Comparison of ENCODE assay signal across 8 cellular contexts in the genomic region with DNA sequence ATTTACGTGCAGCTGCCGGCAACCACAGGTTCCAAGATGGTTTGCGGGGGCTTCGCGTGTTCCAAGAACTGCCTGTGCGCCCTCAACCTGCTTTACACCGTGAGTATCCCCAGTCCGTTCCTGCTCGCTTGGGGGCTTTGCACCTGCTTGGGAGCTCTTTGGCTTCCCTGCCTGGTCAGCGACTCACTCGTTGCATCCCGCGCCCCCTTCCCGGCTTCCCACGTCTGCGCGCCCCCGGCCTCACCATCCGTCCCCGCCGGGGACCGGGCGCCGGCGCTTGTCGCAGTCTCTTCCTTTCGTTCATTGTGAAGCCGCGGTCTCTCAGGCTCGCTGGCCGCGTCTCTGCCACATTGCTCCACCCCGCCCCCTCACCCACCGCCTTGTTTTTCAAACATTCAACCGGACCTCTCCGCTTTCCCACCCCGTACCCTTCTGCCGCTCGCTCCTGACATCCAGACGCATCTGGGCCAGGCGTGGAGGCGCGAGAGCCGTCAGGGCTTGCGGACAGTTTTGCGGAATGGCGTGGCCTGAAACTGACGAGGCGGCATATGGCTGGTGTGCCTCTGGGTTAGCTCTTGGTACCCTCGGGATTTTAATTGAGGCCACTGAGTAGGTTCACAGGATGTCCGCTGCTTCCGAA. TPM values are rescaled to one million over a fixed set of nuclear protein-coding genes. Genes with fewer than 3 reads are reported as not detected.
DNase-seq lines count a peak whose midpoint lies in the region; ATAC-seq and TF ChIP-seq lines count a peak whose summit lies in the region.

No MANE protein-coding gene starts in this region.

- peak; percentile 12 to 17 for ATAC-seq in activated CD4-positive, CD25-positive, alpha-beta regulatory T cell treated with anti-CD3 and anti-CD28 coated beads, Interleukin-2, amount 50 U/mL, for 24 hours
- peak; percentile 8 for ATAC-seq in HG03103 (IDR thresholded peaks at IDR 0.05; ENCODE audit: low read depth, unreplicated experiment)
- peak; percentile 62 for ATAC-seq in stimulated activated memory B cell treated with anti-CD40 and anti-IgM and Interleukin-4, amounts not matched to agents 10 μg/mL and 1 μg/mL and 100 μg/mL, for 72 hours

- no peaks in the 10 kb centered on the region for H3K27me3 Mint-ChIP-seq in stimulated activated memory B cell treated with anti-CD40 and anti-IgM and Interleukin-4, amounts not matched to agents 10 μg/mL and 1 μg/mL and 100 μg/mL, for 72 hours

- H3K9me3 ChIP-seq in Peyer's patch = no peaks in the 10 kb centered on the region

- H3K4me1 ChIP-seq in Peyer's patch = no peaks in the 10 kb centered on the region

- H3K4me3 ChIP-seq in Peyer's patch (peak overlapping the region; percentile 57 to 79 (median 62)), cardiac fibroblast (replicated peaks in 1 of 2; ENCODE audit: low read depth in 2 of 2, low read length in 2 of 2) (peak overlapping the region; percentile 71 to 81)

- no peak for DNase-seq in activated CD4-positive, CD25-positive, alpha-beta regulatory T cell (lab: John Stamatoyannopoulos, UW)
- peak; percentile 31 to 72 (median 64) for DNase-seq in Peyer's patch
- peak; percentile 24 to 33 for DNase-seq in cardiac fibroblast (ENCODE audit: low read depth in 2 of 2)
- peak; percentile 12 for DNase-seq in kidney glomerular epithelial cell (lab: John Stamatoyannopoulos, UW)
- DNase-seq in central memory CD4-positive, alpha-beta T cell = no peak

- H3K27ac ChIP-seq in Peyer's patch = peak overlapping the region; percentile 59 to 79 (median 73)

- H3K36me3 Mint-ChIP-seq in stimulated activated memory B cell treated with anti-CD40 and anti-IgM and Interleukin-4, amounts not matched to agents 10 μg/mL and 1 μg/mL and 100 μg/mL, for 72 hours = no peaks in the 10 kb centered on the region

- no peaks in the 10 kb centered on the region for H3K36me3 ChIP-seq in Peyer's patch

- no peaks in the 10 kb centered on the region for H3K27me3 ChIP-seq in Peyer's patch

- peaks cover 41% of the 10 kb centered on the region for H3K4me1 Mint-ChIP-seq in stimulated activated memory B cell treated with anti-CD40 and anti-IgM and Interleukin-4, amounts not matched to agents 10 μg/mL and 1 μg/mL and 100 μg/mL, for 72 hours

- no peaks in the 10 kb centered on the region for H3K9me3 Mint-ChIP-seq in stimulated activated memory B cell treated with anti-CD40 and anti-IgM and Interleukin-4, amounts not matched to agents 10 μg/mL and 1 μg/mL and 100 μg/mL, for 72 hours

- TF ChIP-seq CTCF in Peyer's patch (IDR thresholded peaks at IDR 0.05) = no peak
- TF ChIP-seq CTCF in cardiac fibroblast (IDR thresholded peaks at IDR 0.05; ENCODE audit: low read depth, low read length) = no peak

- H3K4me3 Mint-ChIP-seq in stimulated activated memory B cell treated with anti-CD40 and anti-IgM and Interleukin-4, amounts not matched to agents 10 μg/mL and 1 μg/mL and 100 μg/mL, for 72 hours = peak overlapping the region; percentile 91

- TF ChIP-seq POLR2A in Peyer's patch (IDR thresholded peaks at IDR 0.05) = no peak

- peak overlapping the region; percentile 87 for H3K27ac Mint-ChIP-seq in stimulated activated memory B cell treated with anti-CD40 and anti-IgM and Interleukin-4, amounts not matched to agents 10 μg/mL and 1 μg/mL and 100 μg/mL, for 72 hours

RNA-seq across cellular contexts. Expression of gene TSPAN13, which starts 0.5 kb away (rescaled TPM):
- 10 to 100 TPM; 21.5 to 53.9 (median 33.1) TPM for total RNA-seq in Peyer's patch

RNA-seq across cellular contexts. Expression of gene AGR2, which starts 50.7 kb away (rescaled TPM):
- total RNA-seq in Peyer's patch = 100 to 1,000 TPM in 3 of 4 donors, 10 to 100 TPM in 1; 49.5 to 282 (median 252) TPM

Comparison
In these comparisons a context has a peak if more than half of its experiments do, and no peak if none do; other contexts are left out.
1. ATAC-seq: peak in every context shown above with its lines; median percentile 62 in stimulated activated memory B cell treated with anti-CD40 and anti-IgM and Interleukin-4, amounts not matched to agents 10 μg/mL and 1 μg/mL and 100 μg/mL, for 72 hours; 14 in activated CD4-positive, CD25-positive, alpha-beta regulatory T cell treated with anti-CD3 and anti-CD28 coated beads, Interleukin-2, amount 50 U/mL, for 24 hours; 8 in HG03103.
2. DNase-seq: peak in Peyer's patch (3 of 3), cardiac fibroblast (2 of 2) and kidney glomerular epithelial cell (single experiment); none in activated CD4-positive, CD25-positive, alpha-beta regulatory T cell (0 of 4) and central memory CD4-positive, alpha-beta T cell (single experiment).